ENCODE assay signal across 31 cellular contexts in the genomic region with DNA sequence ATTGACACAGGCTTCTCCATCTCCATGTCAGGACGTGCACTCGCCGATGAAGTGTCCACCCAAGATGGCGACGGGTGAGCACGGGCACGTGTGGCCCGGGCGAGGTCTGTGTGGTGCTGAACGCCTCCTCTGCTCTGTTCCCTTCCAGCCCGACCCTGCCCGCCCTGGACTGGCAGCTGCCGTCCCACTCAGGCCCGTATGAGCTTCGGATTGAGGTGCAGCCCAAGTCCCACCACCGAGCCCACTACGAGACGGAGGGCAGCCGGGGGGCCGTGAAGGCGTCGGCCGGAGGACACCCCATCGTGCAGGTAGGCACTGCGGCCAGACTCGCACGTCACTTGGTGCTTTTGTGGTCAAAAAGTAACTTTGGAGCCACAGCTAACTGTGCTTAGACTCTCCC.
"Had no signal": no experiment of that assay in that cellular context is flagged by ENCODE, and none has a peak within 500 bp of the region (broad histone marks: within the 10 kb centered on the region; RNA-seq: fewer than 3 reads in every experiment).

No MANE protein-coding gene starts in this region.

- H3K27me3 ChIP-seq: body of pancreas, breast epithelium had no signal

- ATAC-seq: activated CD8-positive, alpha-beta T cell treated with anti-CD3 and anti-CD28 coated beads for 36 hours; activated naive CD8-positive, alpha-beta T cell treated with anti-CD3 and anti-CD28 coated beads, Interleukin-2, amount 50 U/mL, for 24 hours; activated T-cell treated with anti-CD3 and anti-CD28 coated beads, Interleukin-2, amount 50 U/mL, for 4 hours; activated T-cell treated with anti-CD3 and anti-CD28 coated beads, Interleukin-2, amount 50 U/mL, for 72 hours; activated T-helper 17 cell treated with anti-CD3 and anti-CD28 coated beads, Interleukin-2, amount 50 U/mL, for 72 hours; body of pancreas had no signal

- H3K36me3 ChIP-seq: brain microvascular endothelial cell, breast epithelium had no signal

- DNase-seq: activated B cell treated with CpG ODN at 0.5 μM for 24 hours; activated CD4-positive, alpha-beta memory T cell treated with anti-CD3 and anti-CD28 coated beads for 36 hours; activated CD4-positive, alpha-beta T cell treated with anti-CD3 and anti-CD28 coated beads for 4 hours; activated CD4-positive, alpha-beta T cell treated with anti-CD3 and anti-CD28 coated beads, Interleukin-2, amount 10 ng/mL, durations not matched to agents 24 days and 14 days; activated CD4-positive, alpha-beta T cell treated with anti-CD3 and anti-CD28 coated beads, Interleukin-2, amount 50 U/mL, for 1 hour; activated CD4-positive, alpha-beta T cell treated with anti-CD3 and anti-CD28 coated beads, Interleukin-2, amount 50 U/mL, for 4 hours; activated CD4-positive, CD25-positive, alpha-beta regulatory T cell treated with anti-CD3 and anti-CD28 coated beads, Interleukin-2, amount 50 U/mL, for 72 hours; activated CD8-positive, alpha-beta memory T cell treated with anti-CD3 and anti-CD28 coated beads, Interleukin-2, amount 50 U/mL, for 4 hours; activated CD8-positive, alpha-beta T cell treated with anti-CD3 and anti-CD28 coated beads for 36 hours; activated effector memory CD4-positive, alpha-beta T cell treated with Interleukin-2 at 50 U/mL for 16 hours; activated gamma-delta T cell; activated naive CD4-positive, alpha-beta T cell treated with anti-CD3 and anti-CD28 coated beads, Interleukin-2, amount 10 ng/mL, durations not matched to agents 7 days and 5 days; activated naive CD4-positive, alpha-beta T cell treated with Interleukin-2 at 50 U/mL for 16 hours; activated naive CD8-positive, alpha-beta T cell treated with anti-CD3 and anti-CD28 coated beads, Interleukin-2, amount 10 ng/mL, durations not matched to agents 7 days and 5 days; activated naive CD8-positive, alpha-beta T cell treated with anti-CD3 and anti-CD28 coated beads, Interleukin-2, amount 50 U/mL, for 24 hours; activated T-cell treated with anti-CD3 and anti-CD28 coated beads for 4 hours; activated T-cell treated with anti-CD3 and anti-CD28 coated beads, Interleukin-2, amount 50 U/mL, for 1 hour; activated T-cell treated with anti-CD3 and anti-CD28 coated beads, Interleukin-2, amount 50 U/mL, for 4 hours; activated T-cell treated with anti-CD3 and anti-CD28 coated beads, Interleukin-2, amount 50 U/mL, for 72 hours; aorta; body of pancreas; brain microvascular endothelial cell; central memory CD4-positive, alpha-beta T cell; T-helper 1 cell; T-helper 2 cell; T-helper 9 cell had no signal

- H3K9me3 ChIP-seq: body of pancreas, breast epithelium had no signal

- H3K4me3 ChIP-seq: body of pancreas, breast epithelium had no signal

- H3K4me1 ChIP-seq: body of pancreas, breast epithelium had no signal

- H3K27ac ChIP-seq: body of pancreas, brain microvascular endothelial cell, breast epithelium, VCaP had no signal

- FAIRE-seq: astrocyte, TTC549 had no signal
